Comparison of ENCODE assay signal across 1 cellular context in genomic region chr6:144710207-144710606, GRCh38.
TF ChIP-seq lines count a peak whose summit lies in the region.

No MANE protein-coding gene starts in this region.

TF ChIP-seq in HCT116, 20 proteins besides CTCF, POLR2A, EP300 and RAD21 (continued from another document):
- TF ChIP-seq REST (IDR thresholded peaks at IDR 0.05; ENCODE audit: low read depth), result no peak
- no peak for TF ChIP-seq MAX (IDR thresholded peaks at IDR 0.05)
- no peak for TF ChIP-seq EGR1 (IDR thresholded peaks at IDR 0.05; ENCODE audit: low read depth)
- TF ChIP-seq EZH2 (IDR thresholded peaks at IDR 0.05), result no peak
- TF ChIP-seq ELF1 (IDR thresholded peaks at IDR 0.05; ENCODE audit: borderline replicate concordance, low read depth), result no peak
- peak; percentile 32; the same call in 1 of the 2 replicates for TF ChIP-seq FOSL1 (IDR thresholded peaks at IDR 0.05; ENCODE audit: low read depth)
